19 cellular contexts compared by ENCODE assay signal in genomic region chr3:143718463-143718862, GRCh38.
"Had no signal": no experiment of that assay in that cellular context is flagged by ENCODE, and none has a peak within 500 bp of the region (broad histone marks: within the 10 kb centered on the region; RNA-seq: fewer than 3 reads in every experiment).

No MANE protein-coding gene starts in this region.

- H3K9me3 ChIP-seq: ovary, psoas muscle, tibial nerve had no signal

- H3K27ac Mint-ChIP-seq: activated B cell treated with CpG ODN at 0.5 μM for 24 hours; activated CD4-positive, alpha-beta memory T cell treated with anti-CD3 and anti-CD28 coated beads, Interleukin-2, amount 10 ng/mL, durations not matched to agents 7 days and 5 days; activated CD8-positive, alpha-beta memory T cell treated with anti-CD3 and anti-CD28 coated beads, Interleukin-2, amount 10 ng/mL, durations not matched to agents 7 days and 5 days; activated naive CD8-positive, alpha-beta T cell treated with anti-CD3 and anti-CD28 coated beads, Interleukin-2, amount 50 U/mL, for 24 hours; activated T-helper 2 cell treated with anti-CD3 and anti-CD28 coated beads, Interferon-gamma antibody, Interleukin-2, Interleukin-4, amounts not matched to agents 10 μg/mL and 5 μg/mL and 100 μg/mL, durations not matched to agents 14 hours and 24 hours and 36 hours; brain; naive thymus-derived CD8-positive, alpha-beta T cell had no signal

- ATAC-seq: activated CD8-positive, alpha-beta memory T cell treated with anti-CD3 and anti-CD28 coated beads, Interleukin-2, amount 10 ng/mL, durations not matched to agents 7 days and 5 days; activated naive CD8-positive, alpha-beta T cell treated with anti-CD3 and anti-CD28 coated beads, Interleukin-2, amount 50 U/mL, for 24 hours; naive thymus-derived CD8-positive, alpha-beta T cell; psoas muscle; right cardiac atrium; stimulated activated naive CD8-positive, alpha-beta T cell treated with anti-CD3 and anti-CD28 coated beads, Interleukin-15, Interleukin-2, amounts not matched to agents 100 U/mL and 50 U/mL, for 24 hours had no signal

- DNase-seq: activated B cell treated with CpG ODN at 0.5 μM for 24 hours; activated CD4-positive, alpha-beta memory T cell treated with anti-CD3 and anti-CD28 coated beads, Interleukin-2, amount 10 ng/mL, durations not matched to agents 7 days and 5 days; activated CD4-positive, alpha-beta T cell treated with anti-CD3 and anti-CD28 coated beads for 4 hours; activated CD8-positive, alpha-beta memory T cell treated with anti-CD3 and anti-CD28 coated beads, Interleukin-2, amount 10 ng/mL, durations not matched to agents 7 days and 5 days; activated naive CD4-positive, alpha-beta T cell treated with Interleukin-2 at 50 U/mL for 16 hours; activated naive CD8-positive, alpha-beta T cell treated with anti-CD3 and anti-CD28 coated beads, Interleukin-2, amount 50 U/mL, for 24 hours; erythroblast; foreskin melanocyte; glutamatergic neuron; mesendoderm; naive thymus-derived CD8-positive, alpha-beta T cell; ovary; psoas muscle; right cardiac atrium; stimulated activated naive CD8-positive, alpha-beta T cell treated with anti-CD3 and anti-CD28 coated beads, Interleukin-15, Interleukin-2, amounts not matched to agents 100 U/mL and 50 U/mL, for 24 hours; substantia nigra had no signal

- H3K27ac ChIP-seq: ovary, psoas muscle, tibial nerve had no signal

- H3K4me3 Mint-ChIP-seq: activated B cell treated with CpG ODN at 0.5 μM for 24 hours; activated CD4-positive, alpha-beta memory T cell treated with anti-CD3 and anti-CD28 coated beads, Interleukin-2, amount 10 ng/mL, durations not matched to agents 7 days and 5 days; activated CD8-positive, alpha-beta memory T cell treated with anti-CD3 and anti-CD28 coated beads, Interleukin-2, amount 10 ng/mL, durations not matched to agents 7 days and 5 days; activated naive CD8-positive, alpha-beta T cell treated with anti-CD3 and anti-CD28 coated beads, Interleukin-2, amount 50 U/mL, for 24 hours; brain; naive thymus-derived CD8-positive, alpha-beta T cell had no signal

- H3K36me3 ChIP-seq: ovary, tibial nerve had no signal

- H3K36me3 Mint-ChIP-seq: brain had no signal

- H3K27me3 Mint-ChIP-seq: activated B cell treated with CpG ODN at 0.5 μM for 24 hours; activated CD4-positive, alpha-beta memory T cell treated with anti-CD3 and anti-CD28 coated beads, Interleukin-2, amount 10 ng/mL, durations not matched to agents 7 days and 5 days; activated CD8-positive, alpha-beta memory T cell treated with anti-CD3 and anti-CD28 coated beads, Interleukin-2, amount 10 ng/mL, durations not matched to agents 7 days and 5 days; activated naive CD8-positive, alpha-beta T cell treated with anti-CD3 and anti-CD28 coated beads, Interleukin-2, amount 50 U/mL, for 24 hours; brain; naive thymus-derived CD8-positive, alpha-beta T cell had no signal

- H3K9me3 Mint-ChIP-seq: activated B cell treated with CpG ODN at 0.5 μM for 24 hours; activated CD4-positive, alpha-beta memory T cell treated with anti-CD3 and anti-CD28 coated beads, Interleukin-2, amount 10 ng/mL, durations not matched to agents 7 days and 5 days; activated T-helper 2 cell treated with anti-CD3 and anti-CD28 coated beads, Interferon-gamma antibody, Interleukin-2, Interleukin-4, amounts not matched to agents 10 μg/mL and 5 μg/mL and 100 μg/mL, durations not matched to agents 14 hours and 24 hours and 36 hours; brain had no signal

- H3K27me3 ChIP-seq: ovary, tibial nerve had no signal

- H3K4me1 ChIP-seq: psoas muscle, tibial nerve had no signal

- H3K4me1 Mint-ChIP-seq: activated B cell treated with CpG ODN at 0.5 μM for 24 hours; activated CD4-positive, alpha-beta memory T cell treated with anti-CD3 and anti-CD28 coated beads, Interleukin-2, amount 10 ng/mL, durations not matched to agents 7 days and 5 days; activated CD8-positive, alpha-beta memory T cell treated with anti-CD3 and anti-CD28 coated beads, Interleukin-2, amount 10 ng/mL, durations not matched to agents 7 days and 5 days; activated naive CD8-positive, alpha-beta T cell treated with anti-CD3 and anti-CD28 coated beads, Interleukin-2, amount 50 U/mL, for 24 hours; brain had no signal

- H3K4me3 ChIP-seq: ovary, psoas muscle, tibial nerve had no signal
